ENCODE assay signal across 10 cellular contexts in genomic region chr2:17539596-17539992, GRCh38. TPM values are rescaled to one million over a fixed set of nuclear protein-coding genes. Genes with fewer than 3 reads are reported as not detected.
DNase-seq lines count a peak whose midpoint lies in the region; ATAC-seq and TF ChIP-seq lines count a peak whose summit lies in the region.
"Had no signal": no experiment of that assay in that cellular context is flagged by ENCODE, and none has a peak within 500 bp of the region (broad histone marks: within the 10 kb centered on the region; RNA-seq: fewer than 3 reads in every experiment).

No MANE protein-coding gene starts in this region.

- no peak for TF ChIP-seq POLR2A in stomach (IDR thresholded peaks at IDR 0.05)

- TF ChIP-seq CTCF in MCF 10A (IDR thresholded peaks at IDR 0.05; ENCODE audit: unreplicated experiment) (no peak), stomach (IDR thresholded peaks at IDR 0.05) (no peak)

- H3K27me3 ChIP-seq in stomach (peaks cover 0 to 55% (median 27%) of the 10 kb centered on the region in 3 donors), MG63 (peaks cover 4% of the 10 kb centered on the region; the same call in 1 of the 2 replicates)

- ATAC-seq in HG03442 (IDR thresholded peaks at IDR 0.05; ENCODE audit: unreplicated experiment): no peak

- H3K4me1 ChIP-seq in stomach: peaks cover 0 to 41% (median 39%) of the 10 kb centered on the region in 4 donors

- H3K9me3 ChIP-seq in stomach (no peaks in the 10 kb centered on the region), MG63 (no peaks in the 10 kb centered on the region)

- intact Hi-C loops in MCF 10A (cut with micrococcal nuclease): loop anchor here (2.0 kb wide), 1 partner anchor 21 kb away; the partner anchor contains the start of gene RAD51AP2
- intact Hi-C loops in stomach (cut with DNase I; ENCODE audit: low total_unique reads): no loop called here

- CTCF ChIA-PET in MCF 10A (lab: Yijun Ruan, JAX): interaction anchor here (0.5 to 3.7 kb wide), 8 partner anchors 11 to 933 kb away, joined by 3 to 18 read pairs (median 4); no protein-coding TSS in a partner anchor

- peak overlapping the region; percentile 85 for H3K27ac Mint-ChIP-seq in MCF 10A (ENCODE audit: low read depth, unreplicated experiment)
- H3K27ac Mint-ChIP-seq: activated CD8-positive, alpha-beta T cell treated with anti-CD3 and anti-CD28 coated beads, Interleukin-2, amount 10 ng/mL, durations not matched to agents 7 days and 5 days had no signal

- WGBS in stomach, 5 donors: 4 to 5% (median 4%) methylated on average over 7 to 8 of the region's 8 CpGs

- H3K27ac ChIP-seq in stomach: peak overlapping the region; percentile 72 to 85 (median 83)

- H3K4me3 Mint-ChIP-seq in MCF 10A (ENCODE audit: unreplicated experiment): peak overlapping the region; percentile 87
- H3K4me3 Mint-ChIP-seq: activated CD8-positive, alpha-beta T cell treated with anti-CD3 and anti-CD28 coated beads, Interleukin-2, amount 10 ng/mL, durations not matched to agents 7 days and 5 days had no signal

- no peaks in the 10 kb centered on the region for H3K36me3 ChIP-seq in stomach
- no peaks in the 10 kb centered on the region for H3K36me3 ChIP-seq in MG63

- H3K4me3 ChIP-seq in stomach (peak overlapping the region; percentile 53 to 64 (median 58)), MG63 (no peak overlapping the region; the same call in 1 of the 2 replicates)

- TF ChIP-seq EP300 in stomach (IDR thresholded peaks at IDR 0.05): no peak

- H3K36me3 Mint-ChIP-seq in MCF 10A (ENCODE audit: insufficient read depth, unreplicated experiment): peaks cover 6% of the 10 kb centered on the region

- DNase-seq in LHCN-M2 (ENCODE audit: low read depth) (peak; percentile 34), MCF 10A (ENCODE audit: unreplicated experiment) (peak; percentile 79), iPS-NIHi7 (ENCODE audit: extremely low spot score) (peak; percentile 22), stomach (no peak), NCI-H69 (lab: John Stamatoyannopoulos, UW) (no peak), NCI-H2107 (lab: John Stamatoyannopoulos, UW) (no peak), MG63 (no peak)
- DNase-seq: activated CD8-positive, alpha-beta T cell treated with anti-CD3 and anti-CD28 coated beads, Interleukin-2, amount 10 ng/mL, durations not matched to agents 7 days and 5 days; stimulated activated naive CD4-positive, alpha-beta T cell treated with Interleukin-2 at 50 U/mL for 16 hours had no signal

- peaks cover 34% of the 10 kb centered on the region for H3K4me1 Mint-ChIP-seq in MCF 10A (ENCODE audit: insufficient read depth, unreplicated experiment)

- no TSS peak for BruUV-seq in MCF 10A (replicated peaks; lab: Mats Ljungman, UMichigan)

- POLR2A ChIA-PET in MCF 10A (lab: Yijun Ruan, JAX): interaction anchor here (0.7 to 5.2 kb wide), 19 partner anchors 8 to 758 kb away, joined by 3 to 53 read pairs (median 8); partner anchors contain the start of gene RAD51AP2

- H3K9me3 Mint-ChIP-seq in MCF 10A (ENCODE audit: unreplicated experiment): no peaks in the 10 kb centered on the region

- H3K27me3 Mint-ChIP-seq in MCF 10A (ENCODE audit: insufficient read depth, unreplicated experiment): no peaks in the 10 kb centered on the region

RNA-seq across cellular contexts. Expression of gene VSNL1, which starts 0.9 kb away (rescaled TPM):
- 0.98 and 2.4 TPM in 2 replicates for total RNA-seq in LHCN-M2 (2014; rRNA removed)
- 2.6 TPM for polyA plus RNA-seq in LHCN-M2 (2012)
- 1.3 and 2.4 TPM in 2 replicates for total RNA-seq in MCF 10A (2022)
- total RNA-seq in stomach: 10 to 100 TPM in 1 of 5 donors, 1 to 10 TPM in 1, not detected in 3; 1.1 to 21.9 TPM
- 10 to 100 TPM in 1 of 3 donors, under 1 TPM in 1, not detected in 1; 0.44 to 20.9 TPM for polyA plus RNA-seq in stomach
- 0.66 and 30.3 TPM in 2 replicates for total RNA-seq in MG63 (2014; rRNA removed; shearing (Covaris generic); ENCODE audit: low replicate concordance)
- total RNA-seq: activated CD8-positive, alpha-beta T cell treated with anti-CD3 and anti-CD28 coated beads, Interleukin-2, amount 10 ng/mL, durations not matched to agents 7 days and 5 days had no signal

RNA-seq across cellular contexts. Expression of gene RAD51AP2, which starts 21.4 kb away (rescaled TPM):
- total RNA-seq in LHCN-M2 (2014; rRNA removed): under 0.01 TPM in 1 of 2 replicates, not detected in the other
- not detected for polyA plus RNA-seq in LHCN-M2 (2012)
- 0.10 and 0.14 TPM in 2 replicates for total RNA-seq in MCF 10A (2022)
- under 1 TPM in 1 of 5 donors, not detected in 4; 0.55 TPM for total RNA-seq in stomach
- under 1 TPM in 1 of 3 donors, not detected in 2; 0.20 TPM for polyA plus RNA-seq in stomach
- not detected in 2 replicates for total RNA-seq in MG63 (2014; rRNA removed; shearing (Covaris generic); ENCODE audit: low replicate concordance)
- total RNA-seq: activated CD8-positive, alpha-beta T cell treated with anti-CD3 and anti-CD28 coated beads, Interleukin-2, amount 10 ng/mL, durations not matched to agents 7 days and 5 days had no signal

Comparison
In these comparisons a context has a peak if more than half of its experiments do, and no peak if none do; other contexts are left out.
1. DNase-seq: peak in LHCN-M2 (single experiment), MCF 10A (single experiment) and iPS-NIHi7 (single experiment); none in stomach (single experiment), NCI-H69 (single experiment), NCI-H2107 (single experiment) and MG63 (single experiment).